Comparison of ENCODE assay signal across 1 cellular context in genomic region chr2:239443666-239444567, GRCh38.
TF ChIP-seq lines count a peak whose summit lies in the region.

No MANE protein-coding gene starts in this region.

TF ChIP-seq in IMR-90, 13 proteins besides CTCF, POLR2A, EP300 and RAD21 (continued from another document):
- TF ChIP-seq, protein P1, sequence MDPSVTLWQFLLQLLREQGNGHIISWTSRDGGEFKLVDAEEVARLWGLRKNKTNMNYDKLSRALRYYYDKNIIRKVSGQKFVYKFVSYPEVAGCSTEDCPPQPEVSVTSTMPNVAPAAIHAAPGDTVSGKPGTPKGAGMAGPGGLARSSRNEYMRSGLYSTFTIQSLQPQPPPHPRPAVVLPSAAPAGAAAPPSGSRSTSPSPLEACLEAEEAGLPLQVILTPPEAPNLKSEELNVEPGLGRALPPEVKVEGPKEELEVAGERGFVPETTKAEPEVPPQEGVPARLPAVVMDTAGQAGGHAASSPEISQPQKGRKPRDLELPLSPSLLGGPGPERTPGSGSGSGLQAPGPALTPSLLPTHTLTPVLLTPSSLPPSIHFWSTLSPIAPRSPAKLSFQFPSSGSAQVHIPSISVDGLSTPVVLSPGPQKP (IDR thresholded peaks at IDR 0.05; ENCODE audit: borderline replicate concordance, low read depth, low read length) = no peak
- no peak for TF ChIP-seq NFE2L2 (IDR thresholded peaks at IDR 0.05; ENCODE audit: low read depth, low read length)
- TF ChIP-seq, protein P2, sequence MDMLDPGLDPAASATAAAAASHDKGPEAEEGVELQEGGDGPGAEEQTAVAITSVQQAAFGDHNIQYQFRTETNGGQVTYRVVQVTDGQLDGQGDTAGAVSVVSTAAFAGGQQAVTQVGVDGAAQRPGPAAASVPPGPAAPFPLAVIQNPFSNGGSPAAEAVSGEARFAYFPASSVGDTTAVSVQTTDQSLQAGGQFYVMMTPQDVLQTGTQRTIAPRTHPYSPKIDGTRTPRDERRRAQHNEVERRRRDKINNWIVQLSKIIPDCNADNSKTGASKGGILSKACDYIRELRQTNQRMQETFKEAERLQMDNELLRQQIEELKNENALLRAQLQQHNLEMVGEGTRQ (IDR thresholded peaks at IDR 0.05; ENCODE audit: low read depth, low read length) = no peak
- no peak for TF ChIP-seq MAZ (IDR thresholded peaks at IDR 0.05; ENCODE audit: borderline replicate concordance, low read depth, low read length)
- TF ChIP-seq BHLHE40 (IDR thresholded peaks at IDR 0.05; ENCODE audit: low read depth, low read length) = no peak
- no peak for TF ChIP-seq CHD1 (IDR thresholded peaks at IDR 0.05; ENCODE audit: low read depth, low read length)
TF ChIP-seq in IMR-90: peak in this region for 0.
